ENCODE assay signal across 14 cellular contexts in genomic region chr4:7966281-7967062, GRCh38.
"Had no signal": no experiment of that assay in that cellular context is flagged by ENCODE, and none has a peak within 500 bp of the region (broad histone marks: within the 10 kb centered on the region; RNA-seq: fewer than 3 reads in every experiment).

No MANE protein-coding gene starts in this region.

- H3K27me3 Mint-ChIP-seq: activated naive CD8-positive, alpha-beta T cell; T-cell had no signal

- H3K36me3 Mint-ChIP-seq: activated naive CD8-positive, alpha-beta T cell; T-cell had no signal

- H3K27ac Mint-ChIP-seq: activated CD8-positive, alpha-beta T cell treated with anti-CD3 and anti-CD28 coated beads, Interleukin-2, amount 10 ng/mL, durations not matched to agents 7 days and 5 days; activated naive CD8-positive, alpha-beta T cell; stimulated activated naive B cell treated with anti-CD40 and anti-IgM and Interleukin-4, amounts not matched to agents 10 μg/mL and 1 μg/mL and 100 μg/mL, for 72 hours had no signal

- H3K27ac ChIP-seq: foreskin keratinocyte, tibial nerve, VCaP had no signal

- H3K9me3 Mint-ChIP-seq: stimulated activated naive B cell treated with anti-CD40 and anti-IgM and Interleukin-4, amounts not matched to agents 10 μg/mL and 1 μg/mL and 100 μg/mL, for 72 hours; T-cell had no signal

- H3K4me3 ChIP-seq: tibial nerve had no signal

- H3K4me3 Mint-ChIP-seq: activated CD4-positive, alpha-beta T cell treated with anti-CD3 and anti-CD28 coated beads for 36 hours; activated CD8-positive, alpha-beta T cell treated with anti-CD3 and anti-CD28 coated beads, Interleukin-2, amount 10 ng/mL, durations not matched to agents 7 days and 5 days; activated naive CD8-positive, alpha-beta T cell; stimulated activated naive B cell treated with anti-CD40 and anti-IgM and Interleukin-4, amounts not matched to agents 10 μg/mL and 1 μg/mL and 100 μg/mL, for 72 hours; T-cell had no signal

- H3K27me3 ChIP-seq: foreskin keratinocyte, tibial nerve had no signal

- H3K9me3 ChIP-seq: tibial nerve had no signal

- DNase-seq: activated CD4-positive, alpha-beta T cell treated with anti-CD3 and anti-CD28 coated beads for 36 hours; activated CD8-positive, alpha-beta memory T cell treated with anti-CD3 and anti-CD28 coated beads, Interleukin-2, amount 50 U/mL, for 48 hours; activated CD8-positive, alpha-beta T cell treated with anti-CD3 and anti-CD28 coated beads, Interleukin-2, amount 10 ng/mL, durations not matched to agents 7 days and 5 days; foreskin keratinocyte; left colon; stimulated activated CD4-positive, alpha-beta T cell treated with anti-CD3 and anti-CD28 coated beads, Interleukin-1b, Interleukin-23, amount 100 ng/mL, for 48 hours; stimulated activated naive B cell treated with anti-CD40 and anti-IgM and Interleukin-4, amounts not matched to agents 10 μg/mL and 1 μg/mL and 100 μg/mL, for 72 hours; T-cell had no signal

- FAIRE-seq: bronchial epithelial cell, endothelial cell of umbilical vein had no signal

- ATAC-seq: activated CD4-positive, alpha-beta T cell treated with anti-CD3 and anti-CD28 coated beads for 36 hours; activated CD8-positive, alpha-beta T cell treated with anti-CD3 and anti-CD28 coated beads, Interleukin-2, amount 10 ng/mL, durations not matched to agents 7 days and 5 days; foreskin keratinocyte; left colon; right cardiac atrium; stimulated activated naive B cell treated with anti-CD40 and anti-IgM and Interleukin-4, amounts not matched to agents 10 μg/mL and 1 μg/mL and 100 μg/mL, for 72 hours; T-cell had no signal

- H3K36me3 ChIP-seq: tibial nerve had no signal
